7 cellular contexts compared by ENCODE assay signal in genomic region chr1:229557214-229557850, GRCh38. TPM values are rescaled to one million over a fixed set of nuclear protein-coding genes. Genes with fewer than 3 reads are reported as not detected.
DNase-seq lines count a peak whose midpoint lies in the region; ATAC-seq and TF ChIP-seq lines count a peak whose summit lies in the region.

No MANE protein-coding gene starts in this region.

- peak overlapping the region; percentile 73 for H3K4me3 ChIP-seq in Loucy (ENCODE audit: low read length, poor library complexity, severe bottlenecking)

- peak overlapping the region; percentile 68 for H3K9ac ChIP-seq in Loucy (ENCODE audit: low read depth, low read length, poor library complexity, severe bottlenecking)

- peak overlapping the region; percentile 54 for H3K27ac Mint-ChIP-seq in mesothelial cell of epicardium

- peak overlapping the region; percentile 70 for H3K27ac ChIP-seq in caudate nucleus (ENCODE audit: low read depth, low read length)

- H3K4me3 Mint-ChIP-seq in mesothelial cell of epicardium = peak overlapping the region; percentile 75

- no peak for ATAC-seq in HG03097 (IDR thresholded peaks at IDR 0.05; ENCODE audit: low FRiP score, unreplicated experiment)

- in situ Hi-C loops in GM13976 (cut with MboI; ENCODE audit: low sequenced_read_pairs, unreplicated experiment) = no loop called here

- no peaks in the 10 kb centered on the region for H3K36me3 Mint-ChIP-seq in mesothelial cell of epicardium

- H3K27me3 ChIP-seq in Loucy (ENCODE audit: insufficient read depth, low read length, poor library complexity, severe bottlenecking) = no peaks in the 10 kb centered on the region

- TF ChIP-seq CTCF in GM13976 (IDR thresholded peaks at IDR 0.05; ENCODE audit: borderline replicate concordance, control extremely low read depth, extremely low read depth, insufficient read depth, missing control alignments) (no peak), Loucy (conservative IDR thresholded peaks at IDR 0.05; ENCODE audit: low read length) (no peak), mesothelial cell of epicardium (IDR thresholded peaks at IDR 0.05; ENCODE audit: unreplicated experiment) (no peak)

- H4K20me1 ChIP-seq in Loucy (ENCODE audit: insufficient read depth, low read length, poor library complexity, severe bottlenecking) = no peaks in the 10 kb centered on the region

- DNase-seq in GM13976 (ENCODE audit: low spot score) (peak; percentile 52), caudate nucleus (lab: John Stamatoyannopoulos, UW) (peak in 1 of 61 donors; percentile 16), mesothelial cell of epicardium (ENCODE audit: low spot score in 2 of 2, unreplicated experiment in 2 of 2) (no peak), AG08396 (ENCODE audit: low spot score) (no peak), NCI-H2227 (lab: John Stamatoyannopoulos, UW; ENCODE audit: unreplicated experiment) (no peak)

- H3K36me3 ChIP-seq in Loucy (ENCODE audit: insufficient read depth, low read length) = no peaks in the 10 kb centered on the region

- H3F3A ChIP-seq in Loucy (ENCODE audit: low read depth) = no peaks in the 10 kb centered on the region

- no peaks in the 10 kb centered on the region for H3K9me3 ChIP-seq in Loucy (ENCODE audit: insufficient read depth, low read depth, low read length)

- no peaks in the 10 kb centered on the region for H3K9me2 ChIP-seq in Loucy (replicated peaks; ENCODE audit: low read depth, low read length)

- peaks cover 26% of the 10 kb centered on the region for H3K4me1 Mint-ChIP-seq in mesothelial cell of epicardium

- H3K4me2 ChIP-seq in Loucy (ENCODE audit: low read depth, low read length, poor library complexity, severe bottlenecking) = peak overlapping the region; percentile 68

- no peaks in the 10 kb centered on the region for H3K9me3 Mint-ChIP-seq in mesothelial cell of epicardium

- H3K4me1 ChIP-seq in Loucy (ENCODE audit: insufficient read depth, low read length, poor library complexity, severe bottlenecking) = peaks cover 19% of the 10 kb centered on the region

- H2AFZ ChIP-seq in Loucy (ENCODE audit: low read length) = no peak overlapping the region; the same call in 1 of the 2 replicates

- no peaks in the 10 kb centered on the region for H3K27me3 Mint-ChIP-seq in mesothelial cell of epicardium (ENCODE audit: low read depth)

- H3K79me2 ChIP-seq in Loucy (ENCODE audit: insufficient read depth, low read length) = peaks cover 12% of the 10 kb centered on the region; the same call in 1 of the 2 replicates

RNA-seq across cellular contexts. Expression of gene ABCB10, which starts 1.2 kb away (rescaled TPM):
- 14.6 to 16.7 TPM (median 16.4 TPM) in 3 replicates for total RNA-seq in mesothelial cell of epicardium

RNA-seq across cellular contexts. Expression of gene NUP133, which starts 49.2 kb away (rescaled TPM):
- total RNA-seq in mesothelial cell of epicardium = 50.9 to 51.8 TPM (median 51.7 TPM) in 3 replicates
